In the genomic region with DNA sequence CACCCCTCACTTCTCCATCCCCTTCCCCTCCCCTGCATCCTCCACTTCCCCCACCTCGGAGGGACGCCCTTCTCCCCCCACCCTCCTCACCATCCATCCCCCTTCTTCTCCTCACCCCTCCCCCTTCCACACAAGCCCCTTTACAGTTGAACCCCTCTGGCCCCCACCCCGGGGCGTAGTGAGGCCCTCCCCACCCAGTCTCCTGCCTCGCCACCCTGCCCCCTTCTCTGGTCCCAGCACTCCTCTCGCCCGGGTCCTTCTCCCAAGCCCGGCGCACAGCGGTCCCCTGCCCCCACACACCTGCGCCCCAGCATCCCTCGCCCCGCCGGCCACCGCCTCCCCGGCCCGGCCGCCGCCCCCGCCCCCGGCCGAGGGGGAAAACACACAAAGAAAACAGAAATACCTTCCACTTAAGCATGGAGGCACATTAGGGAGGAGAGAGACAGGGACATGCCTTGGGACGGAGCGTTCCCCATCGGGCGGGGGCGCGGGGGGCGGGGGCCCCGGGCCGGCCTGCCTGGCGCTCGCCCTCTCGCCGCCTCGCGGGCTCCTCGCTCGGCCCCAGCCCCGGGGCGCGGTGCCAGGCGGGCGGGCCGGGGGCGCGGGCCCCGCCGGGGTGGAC, we compare ENCODE assay signal across 8 cellular contexts. TPM values are rescaled to one million over a fixed set of nuclear protein-coding genes. Genes with fewer than 3 reads are reported as not detected.
A peak's percentile ranks its signal among the peaks of the same experiment; 100 is the strongest.
DNase-seq lines count a peak whose midpoint lies in the region; ATAC-seq and TF ChIP-seq lines count a peak whose summit lies in the region.

No MANE protein-coding gene starts in this region.

- H3K27me3 Mint-ChIP-seq in Caco-2 (ENCODE audit: insufficient read depth, unreplicated experiment), result no peaks in the 10 kb centered on the region
- peaks cover 49% of the 10 kb centered on the region for H3K27me3 Mint-ChIP-seq in IgD-negative memory B cell

- intact Hi-C loops in Caco-2 (cut with micrococcal nuclease; ENCODE audit: unreplicated experiment), result no loop called here

- peak overlapping the region; percentile 60 for H3K27ac ChIP-seq in cingulate gyrus (ENCODE audit: low read depth, low read length)

- peaks cover 37% of the 10 kb centered on the region for H3K4me1 ChIP-seq in Caco-2
- H3K4me1 ChIP-seq in neuron (ENCODE audit: insufficient read depth, low read length), result peaks cover 57% of the 10 kb centered on the region

- CTCF ChIA-PET in Caco-2 (lab: Charles Lee), result interaction anchor here (0.6 to 3.5 kb wide), 9 partner anchors 9 to 149 kb away, joined by 3 to 34 read pairs (median 5); no protein-coding TSS in a partner anchor

- no peak for TF ChIP-seq CTCF in Caco-2 (IDR thresholded peaks at IDR 0.05; ENCODE audit: insufficient read depth in 1 of 2, low read depth in 1 of 2, low read length in 1 of 2, severe bottlenecking in 1 of 2, unreplicated experiment in 1 of 2)

- H3K4me1 Mint-ChIP-seq in Caco-2 (ENCODE audit: low read depth, unreplicated experiment), result peaks cover 34% of the 10 kb centered on the region
- peaks cover 4 to 6% (median 4%) of the 10 kb centered on the region in 3 donors for H3K4me1 Mint-ChIP-seq in IgD-negative memory B cell

- H3K36me3 ChIP-seq in Caco-2 (ENCODE audit: control insufficient read depth, insufficient read depth, low read length) (no peaks in the 10 kb centered on the region), neuron (ENCODE audit: insufficient read depth, low read length) (no peaks in the 10 kb centered on the region)

- no TSS peak for BruUV-seq in Caco-2 (replicated peaks; lab: Mats Ljungman, UMichigan)

- H2AFZ ChIP-seq in neuron (ENCODE audit: low read depth, low read length), result no peak overlapping the region

- no peaks in the 10 kb centered on the region for H3K9me3 Mint-ChIP-seq in Caco-2 (ENCODE audit: unreplicated experiment)
- peaks cover 0 to 1% (median 0%) of the 10 kb centered on the region in 3 donors for H3K9me3 Mint-ChIP-seq in IgD-negative memory B cell

- H3K4me3 ChIP-seq in Caco-2 (ENCODE audit: low read depth, low read length), result peak overlapping the region; percentile 87
- peak overlapping the region; percentile 72 for H3K4me3 ChIP-seq in neuron (ENCODE audit: low read length)

- DNase-seq in Caco-2, result no peak
- DNase-seq in dedifferentiated amniotic fluid mesenchymal stem cell (ENCODE audit: extremely low spot score), result no peak

- H3K27me3 ChIP-seq in Caco-2 (replicated peaks; ENCODE audit: control insufficient read depth, insufficient read depth, low read length) (no peaks in the 10 kb centered on the region), neuron (ENCODE audit: insufficient read depth, low read length) (peaks cover 4% of the 10 kb centered on the region)

- H3K9me3 ChIP-seq in Caco-2, result no peaks in the 10 kb centered on the region
- no peaks in the 10 kb centered on the region for H3K9me3 ChIP-seq in neuron (ENCODE audit: low read length)

- no peak for ATAC-seq in HG03457 (IDR thresholded peaks at IDR 0.05; ENCODE audit: unreplicated experiment)
- no peak for ATAC-seq in HG02678 (IDR thresholded peaks at IDR 0.05; ENCODE audit: unreplicated experiment)
- no peak for ATAC-seq in HG03342 (IDR thresholded peaks at IDR 0.05; ENCODE audit: unreplicated experiment)

- H3K27ac Mint-ChIP-seq in Caco-2 (ENCODE audit: unreplicated experiment) (peak overlapping the region; percentile 91), IgD-negative memory B cell (no peak overlapping the region)

- H3K4me3 Mint-ChIP-seq in Caco-2 (ENCODE audit: unreplicated experiment), result peak overlapping the region; percentile 84
- H3K4me3 Mint-ChIP-seq in IgD-negative memory B cell, result peak overlapping the region in 3 of 4 donors; percentile 16 to 82 (median 60)

- peaks cover 11% of the 10 kb centered on the region for H3K36me3 Mint-ChIP-seq in Caco-2 (ENCODE audit: insufficient read depth, unreplicated experiment)
- H3K36me3 Mint-ChIP-seq in IgD-negative memory B cell, result no peaks in the 10 kb centered on the region

- POLR2A ChIA-PET in Caco-2 (lab: Charles Lee), result interaction anchor here (0.6 to 3.2 kb wide), 2 partner anchors 9 to 47 kb away, joined by 3 to 14 read pairs; no protein-coding TSS in a partner anchor

RNA-seq across cellular contexts. Expression of gene SRCIN1, which starts 0.4 kb away (rescaled TPM):
- 23.6 and 25.8 TPM in 2 replicates for total RNA-seq in Caco-2 (2022)
- not detected for polyA plus RNA-seq in IgD-negative memory B cell
